In genomic region chr1:225318706-225319575, GRCh38 we compare ENCODE assay signal across 8 cellular contexts.
A peak's percentile ranks its signal among the peaks of the same experiment; 100 is the strongest.
DNase-seq lines count a peak whose midpoint lies in the region; ATAC-seq and TF ChIP-seq lines count a peak whose summit lies in the region.

No MANE protein-coding gene starts in this region.

- no peaks in the 10 kb centered on the region for H3K27me3 Mint-ChIP-seq in H9 (ENCODE audit: low read depth)
- H3K27me3 Mint-ChIP-seq in naive B cell = peaks cover 0 to 13% (median 6%) of the 10 kb centered on the region in 3 donors

- no peak overlapping the region for H2BK12ac ChIP-seq in H9 (ENCODE audit: insufficient read length, low read depth, low read length)

- peaks cover 0 to 5% (median 0%) of the 10 kb centered on the region in 3 experiments; a peak in 3 of 7 replicates for H3K36me3 Mint-ChIP-seq in H9 (ENCODE audit: insufficient read depth in 1 of 3, low read depth in 3 of 3)
- H3K36me3 Mint-ChIP-seq in naive B cell = peaks cover 0 to 12% of the 10 kb centered on the region in 2 donors

- no peak overlapping the region for H4K91ac ChIP-seq in H9 (ENCODE audit: insufficient read length, low read depth, low read length)

- H4K5ac ChIP-seq in H9 (ENCODE audit: insufficient read length, low read depth, low read length) = no peak overlapping the region

- H3K27ac Mint-ChIP-seq in H9 = no peak overlapping the region
- H3K27ac Mint-ChIP-seq in naive B cell = peak overlapping the region in 1 of 6 donors; percentile 36

- no peak overlapping the region for H3K27ac ChIP-seq in H9 (ENCODE audit: insufficient read length, low read depth, low read length)

- no peaks in the 10 kb centered on the region for H3K4me1 ChIP-seq in H9 (ENCODE audit: insufficient read depth, low read length)

- no peak overlapping the region for H3K23ac ChIP-seq in H9 (ENCODE audit: insufficient read length, low read depth, low read length)

- H3K79me1 ChIP-seq in H9 (ENCODE audit: insufficient read depth, low read depth, low read length, poor library complexity, severe bottlenecking) = no peaks in the 10 kb centered on the region

- in situ Hi-C loops in SK-MEL-5 (cut with HindIII; ENCODE audit: low pct_unique_long_range_greater_than_20kb, low sequenced_read_pairs) = no loop called here

- WGBS in H9 (ENCODE audit: extremely low coverage, insufficient read length, low lambda C conversion rate) = no CpG with 5 or more reads among the region's 4 CpGs

- DNase-seq in AG08395 (ENCODE audit: low spot score) (peak; percentile 50), GM06990 (ENCODE audit: extremely low read depth, insufficient read length) (no peak), H9 (peak; percentile 40), LHCN-M2 (ENCODE audit: low read depth) (peak; percentile 63), SK-MEL-5 (ENCODE audit: low read depth, low spot score) (peak; percentile 76), epithelial cell of proximal tubule (ENCODE audit: low read depth) (peak; percentile 22), naive B cell (peak; percentile 4)
- no peak for DNase-seq in NK-92 treated with Interleukin-12 subunit alpha and Interleukin-12 subunit beta, amount 100 ng/mL, for 24 hours (lab: John Stamatoyannopoulos, UW)

- H2BK15ac ChIP-seq in H9 (ENCODE audit: low read depth, low read length) = no peak overlapping the region

- peak; percentile 30 to 40 for ATAC-seq in naive B cell (ENCODE audit: low read depth in 2 of 2)

- no peaks in the 10 kb centered on the region for H3K79me2 ChIP-seq in H9 (ENCODE audit: insufficient read depth, low read length)

- no peak overlapping the region for H3T11ph ChIP-seq in H9 (ENCODE audit: low read length)

- no peak overlapping the region for H4K8ac ChIP-seq in H9 (replicated peaks; ENCODE audit: insufficient read length, low read depth, low read length)

- H2BK120ac ChIP-seq in H9 (ENCODE audit: low read depth, low read length, poor library complexity, severe bottlenecking) = no peak overlapping the region

- H3K9ac ChIP-seq in H9 (ENCODE audit: extremely low read depth, insufficient read length, low read length) = no peak overlapping the region

- TF ChIP-seq CTCF in GM06990 (IDR thresholded peaks at IDR 0.05; ENCODE audit: insufficient read depth, low read length, poor library complexity, severe bottlenecking) = peak; percentile 80
- TF ChIP-seq CTCF in H9 (conservative IDR thresholded peaks at IDR 0.05) = peak; percentile 88
- TF ChIP-seq CTCF in epithelial cell of proximal tubule (conservative IDR thresholded peaks at IDR 0.05; ENCODE audit: low read depth, low read length) = peak; percentile 89

- no peak overlapping the region for H3K4me2 ChIP-seq in H9 (ENCODE audit: insufficient read depth, insufficient read length, low read length)

- no peaks in the 10 kb centered on the region for H3K23me2 ChIP-seq in H9 (ENCODE audit: insufficient read length, low read depth, low read length, poor library complexity, severe bottlenecking)

- H3K9me3 ChIP-seq in H9 (ENCODE audit: control insufficient read depth, low read depth, low read length) = no peaks in the 10 kb centered on the region

- H3K56ac ChIP-seq in H9 (ENCODE audit: insufficient read length, low read depth, low read length) = no peak overlapping the region

- peaks cover 0 to 7% of the 10 kb centered on the region in 2 experiments; a peak in 2 of 4 replicates for H3K4me1 Mint-ChIP-seq in H9
- H3K4me1 Mint-ChIP-seq in naive B cell = peaks cover 0 to 3% (median 0%) of the 10 kb centered on the region in 3 donors

- no peak overlapping the region for H2BK20ac ChIP-seq in H9 (ENCODE audit: low read depth, low read length, poor library complexity, severe bottlenecking)

- H3K27me3 ChIP-seq in GM06990 (replicated peaks; ENCODE audit: control insufficient read depth, insufficient read depth, low read length) (no peaks in the 10 kb centered on the region), H9 (ENCODE audit: insufficient read depth, low read length) (no peaks in the 10 kb centered on the region)

- H3K14ac ChIP-seq in H9 (ENCODE audit: insufficient read depth, low read length) = no peak overlapping the region

- H3K18ac ChIP-seq in H9 (ENCODE audit: insufficient read length, low read depth, low read length) = no peak overlapping the region

- no peaks in the 10 kb centered on the region for H4K20me1 ChIP-seq in H9 (ENCODE audit: control insufficient read depth, insufficient read depth, insufficient read length)

- H2AFZ ChIP-seq in H9 (ENCODE audit: low read length) = no peak overlapping the region

- no peak overlapping the region for H2AK5ac ChIP-seq in H9 (ENCODE audit: insufficient read length, low read length)

- no peak overlapping the region for H3K4me3 Mint-ChIP-seq in H9
- H3K4me3 Mint-ChIP-seq in naive B cell = no peak overlapping the region

- H3K36me3 ChIP-seq in GM06990 (ENCODE audit: control insufficient read depth, insufficient read depth, low read length) = no peaks in the 10 kb centered on the region

- H3K9me3 Mint-ChIP-seq in H9 = peaks cover 2 to 5% of the 10 kb centered on the region in 2 experiments; a peak in 2 of 5 replicates
- peaks cover 0 to 8% (median 0%) of the 10 kb centered on the region in 7 donors for H3K9me3 Mint-ChIP-seq in naive B cell

- H3K4me3 ChIP-seq in GM06990 (replicated peaks; ENCODE audit: low read depth, low read length) = no peak overlapping the region
- H3K4me3 ChIP-seq in epithelial cell of proximal tubule (ENCODE audit: low read depth, low read length) = no peak overlapping the region

- no peak overlapping the region for H3K4ac ChIP-seq in H9 (ENCODE audit: low read depth, low read length)

- no peak overlapping the region for H2BK5ac ChIP-seq in H9 (ENCODE audit: insufficient read length, low read length)

Comparison
In these comparisons a context has a peak if more than half of its experiments do, and no peak if none do; other contexts are left out.
1. DNase-seq: peak in AG08395 (single experiment), H9 (single experiment), LHCN-M2 (single experiment), SK-MEL-5 (single experiment), epithelial cell of proximal tubule (single experiment) and naive B cell (single experiment); none in GM06990 (single experiment) and NK-92 treated with Interleukin-12 subunit alpha and Interleukin-12 subunit beta, amount 100 ng/mL, for 24 hours (single experiment).
2. Peak in every context shown above with its lines, with median percentiles within 50 percentile points of each other: CTCF ChIP-seq.